10 cellular contexts compared by ENCODE assay signal in the genomic region with DNA sequence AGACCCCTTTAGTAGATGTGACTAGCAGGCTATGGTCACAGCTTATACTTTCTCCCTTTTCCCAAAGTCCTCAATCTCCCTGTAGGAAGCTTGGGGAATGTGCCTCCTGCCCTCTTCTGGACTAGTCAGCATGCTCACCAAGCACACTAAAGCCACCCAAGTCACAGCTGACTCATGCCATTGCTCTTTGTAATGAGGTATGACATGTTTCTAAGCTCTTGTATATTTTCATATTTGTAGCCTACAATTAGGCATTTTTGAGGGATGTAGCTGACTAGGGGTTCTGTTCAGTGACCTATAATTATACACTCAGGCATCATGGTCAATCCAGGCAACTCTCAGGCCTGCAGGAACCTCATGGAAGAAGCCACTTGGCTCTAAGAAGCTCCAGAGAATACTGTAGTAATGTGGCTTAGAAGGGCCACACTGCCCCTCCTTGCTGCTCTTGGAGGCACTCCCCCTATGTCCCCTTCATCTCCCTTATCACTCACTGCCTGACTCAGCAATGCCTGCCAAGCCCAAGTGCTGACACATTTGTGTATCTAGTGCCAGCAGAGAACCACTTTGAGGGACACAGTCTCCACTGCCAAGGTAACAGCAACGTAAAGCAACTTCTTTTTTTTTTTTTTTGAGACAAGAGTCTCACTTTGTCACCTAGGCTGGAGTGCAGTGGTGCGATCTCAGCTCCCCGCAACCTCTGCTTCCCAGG.
DNase-seq lines count a peak whose midpoint lies in the region; ATAC-seq, FAIRE-seq and TF ChIP-seq lines count a peak whose summit lies in the region.
"Had no signal": no experiment of that assay in that cellular context is flagged by ENCODE, and none has a peak within 500 bp of the region (broad histone marks: within the 10 kb centered on the region; RNA-seq: fewer than 3 reads in every experiment).

No MANE protein-coding gene starts in this region.

- peak; percentile 27 for FAIRE-seq in GM12892 (lab: Jason Lieb, UNC)

- no peaks in the 10 kb centered on the region for H3K9me3 ChIP-seq in sigmoid colon

- no peaks in the 10 kb centered on the region for H3K36me3 ChIP-seq in sigmoid colon

- no peaks in the 10 kb centered on the region for H3K27me3 ChIP-seq in foreskin keratinocyte
- no peaks in the 10 kb centered on the region for H3K27me3 ChIP-seq in sigmoid colon

- H3K4me1 Mint-ChIP-seq in effector memory CD8-positive, alpha-beta T cell (ENCODE audit: low read depth in 2 of 2): no peaks in the 10 kb centered on the region
- H3K4me1 Mint-ChIP-seq: naive thymus-derived CD8-positive, alpha-beta T cell had no signal

- 90 to 93% methylated on average over 3 of the region's 3 CpGs for WGBS in sigmoid colon, 2 donors

- no peak overlapping the region for H3K27ac Mint-ChIP-seq in effector memory CD8-positive, alpha-beta T cell
- H3K27ac Mint-ChIP-seq: naive thymus-derived CD8-positive, alpha-beta T cell had no signal

- TF ChIP-seq POLR2A in GM12892 (IDR thresholded peaks at IDR 0.05; ENCODE audit: low read depth, low read length) (no peak), sigmoid colon (IDR thresholded peaks at IDR 0.05) (no peak)

- no peak overlapping the region for H3K4me3 ChIP-seq in sigmoid colon

- peak; percentile 59 for TF ChIP-seq CTCF in foreskin keratinocyte (conservative IDR thresholded peaks at IDR 0.05)
- no peak for TF ChIP-seq CTCF in sigmoid colon (IDR thresholded peaks at IDR 0.05)
- TF ChIP-seq CTCF in GM13977 (IDR thresholded peaks at IDR 0.05; ENCODE audit: extremely low read depth, insufficient read depth, missing control alignments): no peak

- peaks cover 4 to 10% of the 10 kb centered on the region in 2 donors for H3K27me3 Mint-ChIP-seq in effector memory CD8-positive, alpha-beta T cell

- intact Hi-C loops in sigmoid colon (cut with DNase I): no loop called here

- peak; percentile 70 for ATAC-seq in SK-N-SH treated with all-trans-retinoic acid at 6 μM for 48 hours
- ATAC-seq in foreskin keratinocyte: peak; percentile 46
- ATAC-seq in GM18873 (IDR thresholded peaks at IDR 0.05; ENCODE audit: low FRiP score, unreplicated experiment): no peak
- ATAC-seq in effector memory CD8-positive, alpha-beta T cell (replicated peaks): no peak
- ATAC-seq: naive thymus-derived CD8-positive, alpha-beta T cell had no signal

- no peaks in the 10 kb centered on the region for H3K9me3 Mint-ChIP-seq in effector memory CD8-positive, alpha-beta T cell
- H3K9me3 Mint-ChIP-seq: activated naive CD4-positive, alpha-beta T cell treated with anti-CD3 and anti-CD28 coated beads, Interleukin-2, amount 50 U/mL, for 72 hours; naive thymus-derived CD8-positive, alpha-beta T cell had no signal

- no peaks in the 10 kb centered on the region for H3K36me3 Mint-ChIP-seq in effector memory CD8-positive, alpha-beta T cell (ENCODE audit: insufficient read depth)
- H3K36me3 Mint-ChIP-seq: activated naive CD4-positive, alpha-beta T cell treated with anti-CD3 and anti-CD28 coated beads, Interleukin-2, amount 50 U/mL, for 72 hours; naive thymus-derived CD8-positive, alpha-beta T cell had no signal

- TF ChIP-seq EP300 in sigmoid colon (IDR thresholded peaks at IDR 0.05): no peak

- H3K4me1 ChIP-seq in foreskin keratinocyte (peaks cover 56% of the 10 kb centered on the region), sigmoid colon (peaks cover 0 to 99% (median 92%) of the 10 kb centered on the region in 4 donors)

- in situ Hi-C loops in GM13977 (cut with MboI; ENCODE audit: low pct_unique_long_range_greater_than_20kb, low sequenced_read_pairs, unreplicated experiment): no loop called here

- H3K4me3 Mint-ChIP-seq in effector memory CD8-positive, alpha-beta T cell: no peak overlapping the region
- H3K4me3 Mint-ChIP-seq: naive thymus-derived CD8-positive, alpha-beta T cell had no signal

- DNase-seq in GM12892 (ENCODE audit: insufficient read length): no peak
- peak in 1 of 2 donors; percentile 65 for DNase-seq in foreskin keratinocyte
- no peak for DNase-seq in sigmoid colon
- DNase-seq in GM13977 (ENCODE audit: low spot score): no peak
- no peak for DNase-seq in NCI-H510A treated with DMSO at 0.1 percent for 48 hours (lab: John Stamatoyannopoulos, UW)
- no peak for DNase-seq in effector memory CD8-positive, alpha-beta T cell
- DNase-seq: naive thymus-derived CD8-positive, alpha-beta T cell had no signal

- H3K27ac ChIP-seq in foreskin keratinocyte (no peak overlapping the region), sigmoid colon (peak overlapping the region; percentile 70 to 97 (median 92))

TF ChIP-seq in SK-N-SH treated with all-trans-retinoic acid at 6 μM for 48 hours, 23 proteins besides CTCF, POLR2A, EP300 and RAD21:
- TF ChIP-seq ISL1 (CRISPR knock-in tag; IDR thresholded peaks at IDR 0.05): no peak
- no peak for TF ChIP-seq ZNF70 (CRISPR knock-in tag; IDR thresholded peaks at IDR 0.05)
- TF ChIP-seq, protein P1, sequence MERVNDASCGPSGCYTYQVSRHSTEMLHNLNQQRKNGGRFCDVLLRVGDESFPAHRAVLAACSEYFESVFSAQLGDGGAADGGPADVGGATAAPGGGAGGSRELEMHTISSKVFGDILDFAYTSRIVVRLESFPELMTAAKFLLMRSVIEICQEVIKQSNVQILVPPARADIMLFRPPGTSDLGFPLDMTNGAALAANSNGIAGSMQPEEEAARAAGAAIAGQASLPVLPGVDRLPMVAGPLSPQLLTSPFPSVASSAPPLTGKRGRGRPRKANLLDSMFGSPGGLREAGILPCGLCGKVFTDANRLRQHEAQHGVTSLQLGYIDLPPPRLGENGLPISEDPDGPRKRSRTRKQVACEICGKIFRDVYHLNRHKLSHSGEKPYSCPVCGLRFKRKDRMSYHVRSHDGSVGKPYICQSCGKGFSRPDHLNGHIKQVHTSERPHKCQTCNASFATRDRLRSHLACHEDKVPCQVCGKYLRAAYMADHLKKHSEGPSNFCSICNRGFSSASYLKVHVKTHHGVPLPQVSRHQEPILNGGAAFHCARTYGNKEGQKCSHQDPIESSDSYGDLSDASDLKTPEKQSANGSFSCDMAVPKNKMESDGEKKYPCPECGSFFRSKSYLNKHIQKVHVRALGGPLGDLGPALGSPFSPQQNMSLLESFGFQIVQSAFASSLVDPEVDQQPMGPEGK (CRISPR knock-in tag; IDR thresholded peaks at IDR 0.05; ENCODE audit: borderline replicate concordance): no peak

Comparison
In these comparisons a context has a peak if more than half of its experiments do, and no peak if none do; other contexts are left out.
1. ATAC-seq: peak in SK-N-SH treated with all-trans-retinoic acid at 6 μM for 48 hours (single experiment) and foreskin keratinocyte (single experiment); none in GM18873 (single experiment) and effector memory CD8-positive, alpha-beta T cell (single experiment).